23 cellular contexts compared by ENCODE assay signal in genomic region chr5:162529886-162530285, GRCh38.
"Had no signal": no experiment of that assay in that cellular context is flagged by ENCODE, and none has a peak within 500 bp of the region (broad histone marks: within the 10 kb centered on the region; RNA-seq: fewer than 3 reads in every experiment).

No MANE protein-coding gene starts in this region.

- H3K4me3 ChIP-seq: hepatocyte, right atrium auricular region, tibial artery had no signal

- H3K4me3 Mint-ChIP-seq: activated B cell treated with CpG ODN at 0.5 μM for 24 hours; activated CD4-positive, alpha-beta memory T cell treated with anti-CD3 and anti-CD28 coated beads, Interleukin-2, amount 10 ng/mL, durations not matched to agents 7 days and 5 days; activated CD8-positive, alpha-beta memory T cell treated with anti-CD3 and anti-CD28 coated beads, Interleukin-2, amount 10 ng/mL, durations not matched to agents 7 days and 5 days; activated naive CD8-positive, alpha-beta T cell treated with anti-CD3 and anti-CD28 coated beads, Interleukin-2, amount 10 ng/mL, durations not matched to agents 7 days and 5 days; brain; neural crest cell; T-helper 2 cell treated with Interferon-gamma antibody and Interleukin-4, amounts not matched to agents 5 μg/mL and 100 μg/mL, for 36 hours had no signal

- H3K4me1 ChIP-seq: foreskin keratinocyte, right atrium auricular region, tibial artery had no signal

- H3K27ac ChIP-seq: epithelial cell of prostate, foreskin keratinocyte, hepatocyte, right atrium auricular region, tibial artery had no signal

- H3K27ac Mint-ChIP-seq: activated B cell treated with CpG ODN at 0.5 μM for 24 hours; activated CD4-positive, alpha-beta memory T cell treated with anti-CD3 and anti-CD28 coated beads, Interleukin-2, amount 10 ng/mL, durations not matched to agents 7 days and 5 days; activated CD8-positive, alpha-beta memory T cell treated with anti-CD3 and anti-CD28 coated beads, Interleukin-2, amount 10 ng/mL, durations not matched to agents 7 days and 5 days; activated naive CD8-positive, alpha-beta T cell treated with anti-CD3 and anti-CD28 coated beads, Interleukin-2, amount 10 ng/mL, durations not matched to agents 7 days and 5 days; progenitor cell of endocrine pancreas; T-helper 2 cell treated with Interferon-gamma antibody and Interleukin-4, amounts not matched to agents 5 μg/mL and 100 μg/mL, for 36 hours had no signal

- DNase-seq: activated B cell treated with CpG ODN at 0.5 μM for 24 hours; activated CD4-positive, alpha-beta memory T cell treated with anti-CD3 and anti-CD28 coated beads, Interleukin-2, amount 10 ng/mL, durations not matched to agents 7 days and 5 days; activated CD4-positive, alpha-beta T cell treated with anti-CD3 and anti-CD28 coated beads for 4 hours; activated CD8-positive, alpha-beta memory T cell treated with anti-CD3 and anti-CD28 coated beads, Interleukin-2, amount 10 ng/mL, durations not matched to agents 7 days and 5 days; activated naive CD4-positive, alpha-beta T cell treated with Interleukin-2 at 50 U/mL for 16 hours; activated naive CD8-positive, alpha-beta T cell treated with anti-CD3 and anti-CD28 coated beads, Interleukin-2, amount 10 ng/mL, durations not matched to agents 7 days and 5 days; amygdala; caudate nucleus; foreskin keratinocyte; left colon; stimulated activated CD4-positive, alpha-beta T cell treated with anti-CD3 and anti-CD28 coated beads, Interleukin-12 subunit alpha, Interleukin-12 subunit beta, amount 100 ng/mL, for 4 hours; stimulated activated CD4-positive, alpha-beta T cell treated with anti-CD3 and anti-CD28 coated beads, Interleukin-1b, Interleukin-23, amount 100 ng/mL, for 48 hours; stimulated activated CD8-positive, alpha-beta memory T cell treated with anti-CD3 and anti-CD28 coated beads, Interleukin-4, amount 100 ng/mL, for 48 hours; stimulated activated naive CD8-positive, alpha-beta T cell treated with anti-CD3 and anti-CD28 coated beads, Interleukin-15, Interleukin-2, amounts not matched to agents 100 U/mL and 50 U/mL, for 24 hours; substantia nigra; tibial artery had no signal

- H3K36me3 ChIP-seq: right atrium auricular region, tibial artery had no signal

- ATAC-seq: activated CD8-positive, alpha-beta memory T cell treated with anti-CD3 and anti-CD28 coated beads, Interleukin-2, amount 10 ng/mL, durations not matched to agents 7 days and 5 days; foreskin keratinocyte; left colon; stimulated activated naive CD8-positive, alpha-beta T cell treated with anti-CD3 and anti-CD28 coated beads, Interleukin-15, Interleukin-2, amounts not matched to agents 100 U/mL and 50 U/mL, for 24 hours had no signal

- H3K36me3 Mint-ChIP-seq: activated CD8-positive, alpha-beta memory T cell treated with anti-CD3 and anti-CD28 coated beads, Interleukin-2, amount 10 ng/mL, durations not matched to agents 7 days and 5 days; activated naive CD8-positive, alpha-beta T cell treated with anti-CD3 and anti-CD28 coated beads, Interleukin-2, amount 10 ng/mL, durations not matched to agents 7 days and 5 days; brain had no signal

- H3K27me3 Mint-ChIP-seq: activated B cell treated with CpG ODN at 0.5 μM for 24 hours; activated CD4-positive, alpha-beta memory T cell treated with anti-CD3 and anti-CD28 coated beads, Interleukin-2, amount 10 ng/mL, durations not matched to agents 7 days and 5 days; activated CD8-positive, alpha-beta memory T cell treated with anti-CD3 and anti-CD28 coated beads, Interleukin-2, amount 10 ng/mL, durations not matched to agents 7 days and 5 days; activated naive CD8-positive, alpha-beta T cell treated with anti-CD3 and anti-CD28 coated beads, Interleukin-2, amount 10 ng/mL, durations not matched to agents 7 days and 5 days; brain; progenitor cell of endocrine pancreas had no signal

- H3K4me1 Mint-ChIP-seq: activated B cell treated with CpG ODN at 0.5 μM for 24 hours; activated CD4-positive, alpha-beta memory T cell treated with anti-CD3 and anti-CD28 coated beads, Interleukin-2, amount 10 ng/mL, durations not matched to agents 7 days and 5 days; activated CD8-positive, alpha-beta memory T cell treated with anti-CD3 and anti-CD28 coated beads, Interleukin-2, amount 10 ng/mL, durations not matched to agents 7 days and 5 days; activated naive CD8-positive, alpha-beta T cell treated with anti-CD3 and anti-CD28 coated beads, Interleukin-2, amount 10 ng/mL, durations not matched to agents 7 days and 5 days; neural crest cell had no signal

- H3K27me3 ChIP-seq: foreskin keratinocyte, hepatocyte, right atrium auricular region, tibial artery had no signal

- H3K9me3 ChIP-seq: tibial artery had no signal
